Comparison of ENCODE assay signal across 8 cellular contexts in the genomic region with DNA sequence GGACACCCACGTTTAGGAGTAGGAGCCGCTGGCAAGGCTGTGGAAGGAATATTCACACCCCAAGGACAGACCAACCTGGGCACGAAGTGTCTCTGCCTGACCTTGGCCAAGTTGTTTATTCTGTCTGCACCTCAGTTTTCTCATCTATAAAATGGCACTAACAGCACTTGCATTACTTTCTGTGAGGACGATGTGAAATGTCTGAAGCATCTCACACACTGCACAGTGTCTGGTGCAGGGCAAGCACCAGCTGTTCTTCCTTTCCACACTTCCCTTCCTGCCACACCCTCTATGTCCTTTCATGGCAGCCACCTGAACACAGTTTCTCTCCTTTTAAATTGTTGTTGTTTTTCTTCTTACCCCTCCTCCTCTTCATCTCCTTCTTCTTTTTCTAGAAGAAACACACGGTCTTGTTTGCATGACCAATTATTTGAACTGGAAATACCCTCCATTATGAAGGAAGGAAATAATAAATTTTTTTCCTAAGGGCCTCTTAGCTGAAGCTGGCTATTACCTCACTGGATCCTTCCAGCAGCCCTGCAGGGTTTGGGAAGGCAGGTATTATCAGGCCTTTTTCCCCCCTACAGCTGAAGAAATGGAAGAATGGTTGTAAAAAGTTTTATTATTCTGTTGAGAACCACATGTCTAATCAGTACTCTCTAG. TPM values are rescaled to one million over a fixed set of nuclear protein-coding genes. Genes with fewer than 3 reads are reported as not detected.
DNase-seq lines count a peak whose midpoint lies in the region; TF ChIP-seq lines count a peak whose summit lies in the region.

No MANE protein-coding gene starts in this region.

- peaks cover 0 to 11% (median 5%) of the 10 kb centered on the region in 11 experiments; a peak in 5 of 22 replicates for H4K20me1 ChIP-seq in BLaER1 treated with 17β-estradiol and CSF1 and Interleukin-3, amounts not matched to agents 10 nM and 100 nM

- H3K4me1 ChIP-seq in BLaER1 treated with 17β-estradiol and CSF1 and Interleukin-3, amounts not matched to agents 10 nM and 100 nM: peaks cover 15 to 55% (median 19%) of the 10 kb centered on the region in 10 experiments; a peak in 19 of 20 replicates
- peaks cover 45% of the 10 kb centered on the region for H3K4me1 ChIP-seq in skeletal muscle satellite cell (ENCODE audit: control insufficient read depth, insufficient read depth, low read length)

- no peak overlapping the region for H3K27ac ChIP-seq in BLaER1 treated with 17β-estradiol and CSF1 and Interleukin-3, amounts not matched to agents 10 nM and 100 nM

- DNase-seq in GM19240 (ENCODE audit: insufficient read length, low spot score) (peak; percentile 19), LHCN-M2 (ENCODE audit: low read depth) (peak; percentile 26), cardiac fibroblast (ENCODE audit: low read depth in 2 of 2) (peak; percentile 17), COLO829 (ENCODE audit: low spot score) (no peak), NCI-H526 treated with DMSO at 0.1 percent for 48 hours (lab: John Stamatoyannopoulos, UW) (no peak), NCI-H526 (lab: John Stamatoyannopoulos, UW) (no peak)

- no peak overlapping the region for H3K4me3 ChIP-seq in BLaER1 treated with 17β-estradiol and CSF1 and Interleukin-3, amounts not matched to agents 10 nM and 100 nM
- H3K4me3 ChIP-seq in cardiac fibroblast (replicated peaks in 1 of 2; ENCODE audit: low read depth in 2 of 2, low read length in 2 of 2): no peak overlapping the region
- H3K4me3 ChIP-seq in skeletal muscle satellite cell (ENCODE audit: low read length): no peak overlapping the region

- H3K27me3 ChIP-seq in BLaER1 treated with 17β-estradiol and CSF1 and Interleukin-3, amounts not matched to agents 10 nM and 100 nM: peaks cover 48 to 71% (median 68%) of the 10 kb centered on the region in 11 experiments
- H3K27me3 ChIP-seq in skeletal muscle satellite cell (ENCODE audit: control insufficient read depth, insufficient read depth, low read length): no peaks in the 10 kb centered on the region

- no peak overlapping the region for H3K9ac ChIP-seq in BLaER1 treated with 17β-estradiol and CSF1 and Interleukin-3, amounts not matched to agents 10 nM and 100 nM
- H3K9ac ChIP-seq in skeletal muscle satellite cell (ENCODE audit: low read depth, low read length): no peak overlapping the region

- H3K9me3 ChIP-seq in BLaER1 treated with 17β-estradiol and CSF1 and Interleukin-3, amounts not matched to agents 10 nM and 100 nM (replicated peaks in 1 of 11): no peaks in the 10 kb centered on the region
- H3K9me3 ChIP-seq in skeletal muscle satellite cell (replicated peaks; ENCODE audit: low read length): no peaks in the 10 kb centered on the region

- TF ChIP-seq CTCF in cardiac fibroblast (IDR thresholded peaks at IDR 0.05; ENCODE audit: low read depth, low read length): no peak

- no peaks in the 10 kb centered on the region for H3K36me3 ChIP-seq in BLaER1 treated with 17β-estradiol and CSF1 and Interleukin-3, amounts not matched to agents 10 nM and 100 nM
- no peaks in the 10 kb centered on the region for H3K36me3 ChIP-seq in skeletal muscle satellite cell (ENCODE audit: insufficient read depth, low read length)

- peak overlapping the region in 9 of 11 experiments; percentile 0 to 61 (median 29); a peak in 11 of 22 replicates for H3K4me2 ChIP-seq in BLaER1 treated with 17β-estradiol and CSF1 and Interleukin-3, amounts not matched to agents 10 nM and 100 nM
- H3K4me2 ChIP-seq in skeletal muscle satellite cell (ENCODE audit: low read length): peak overlapping the region; percentile 30

RNA-seq across cellular contexts. Expression of a gene that starts 42.9 kb away (rescaled TPM):
- total RNA-seq in LHCN-M2 (2014; rRNA removed): 6.8 and 13.9 TPM in 2 replicates
- 5.6 TPM for polyA plus RNA-seq in LHCN-M2 (2012)
- total RNA-seq in skeletal muscle satellite cell (2012; rRNA removed): 6.1 and 7.4 TPM in 2 replicates

RNA-seq across cellular contexts. Expression of a gene that starts 51.9 kb away (rescaled TPM):
- total RNA-seq in LHCN-M2 (2014; rRNA removed): 24.3 and 31.9 TPM in 2 replicates
- 47.8 TPM for polyA plus RNA-seq in LHCN-M2 (2012)
- total RNA-seq in skeletal muscle satellite cell (2012; rRNA removed): 38.8 and 41.3 TPM in 2 replicates

Comparison
In these comparisons a context has a peak if more than half of its experiments do, and no peak if none do; other contexts are left out.
1. DNase-seq: peak in GM19240 (single experiment), LHCN-M2 (single experiment) and cardiac fibroblast (2 of 2); none in COLO829 (single experiment), NCI-H526 treated with DMSO at 0.1 percent for 48 hours (single experiment) and NCI-H526 (0 of 2).